Comparison of ENCODE assay signal across 7 cellular contexts in genomic region chrX:114210879-114211278, GRCh38.
"Had no signal": no experiment of that assay in that cellular context is flagged by ENCODE, and none has a peak within 500 bp of the region (broad histone marks: within the 10 kb centered on the region; RNA-seq: fewer than 3 reads in every experiment).

No MANE protein-coding gene starts in this region.

- H3K4me3 ChIP-seq: K562 had no signal

- ATAC-seq: HepG2, K562 had no signal

- DNase-seq: IMR-90, KBM-7, KG1 had no signal

- H3K27ac ChIP-seq: HL-60, KMS-11 had no signal
